8 cellular contexts compared by ENCODE assay signal in the genomic region with DNA sequence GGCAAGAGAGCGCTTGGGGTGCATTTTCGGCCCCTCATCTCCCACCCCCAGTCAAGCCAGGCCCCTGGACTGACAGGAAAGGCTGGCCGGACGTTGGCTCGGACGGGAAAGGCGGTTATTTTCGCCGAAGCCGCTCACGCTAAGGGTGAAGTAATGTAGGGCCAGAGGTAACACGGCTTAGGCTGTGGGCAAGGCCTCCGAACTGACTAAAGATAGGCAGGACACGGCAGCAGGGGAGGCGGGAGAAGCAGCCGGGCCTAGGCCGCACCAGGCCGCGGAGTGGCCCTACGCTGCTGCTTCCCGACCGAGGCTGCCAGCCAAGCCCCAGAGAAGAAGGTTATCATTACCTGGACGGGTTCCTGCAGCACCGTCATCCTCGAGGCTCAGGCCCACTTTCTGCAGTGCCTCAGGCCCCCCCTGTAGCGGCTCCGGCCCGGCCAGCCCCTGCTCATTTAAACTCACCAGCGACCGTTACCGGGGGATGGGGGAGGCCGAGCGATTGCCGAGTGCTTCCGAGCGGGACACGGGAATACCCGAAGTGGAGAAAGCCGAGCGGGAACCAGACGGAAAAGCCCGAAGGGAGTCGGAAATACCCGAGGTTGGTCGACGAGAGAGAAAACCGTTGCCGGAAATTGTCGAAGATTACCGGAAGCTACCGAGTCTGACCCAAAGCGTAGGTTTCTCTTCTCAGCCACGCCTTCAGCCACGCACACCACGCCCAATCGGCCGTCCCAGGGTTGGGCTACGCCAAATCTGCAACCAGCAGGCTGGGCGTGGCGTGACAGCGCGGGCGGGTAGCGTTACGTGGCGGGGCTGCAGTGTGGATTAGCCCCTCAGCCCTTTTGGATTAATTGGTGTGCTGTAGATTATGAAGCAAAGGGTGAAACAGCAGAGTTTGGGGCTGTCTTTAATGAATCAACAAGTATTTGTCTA.
A peak's percentile ranks its signal among the peaks of the same experiment; 100 is the strongest.
DNase-seq lines count a peak whose midpoint lies in the region; ATAC-seq and TF ChIP-seq lines count a peak whose summit lies in the region.

A gene with protein sequence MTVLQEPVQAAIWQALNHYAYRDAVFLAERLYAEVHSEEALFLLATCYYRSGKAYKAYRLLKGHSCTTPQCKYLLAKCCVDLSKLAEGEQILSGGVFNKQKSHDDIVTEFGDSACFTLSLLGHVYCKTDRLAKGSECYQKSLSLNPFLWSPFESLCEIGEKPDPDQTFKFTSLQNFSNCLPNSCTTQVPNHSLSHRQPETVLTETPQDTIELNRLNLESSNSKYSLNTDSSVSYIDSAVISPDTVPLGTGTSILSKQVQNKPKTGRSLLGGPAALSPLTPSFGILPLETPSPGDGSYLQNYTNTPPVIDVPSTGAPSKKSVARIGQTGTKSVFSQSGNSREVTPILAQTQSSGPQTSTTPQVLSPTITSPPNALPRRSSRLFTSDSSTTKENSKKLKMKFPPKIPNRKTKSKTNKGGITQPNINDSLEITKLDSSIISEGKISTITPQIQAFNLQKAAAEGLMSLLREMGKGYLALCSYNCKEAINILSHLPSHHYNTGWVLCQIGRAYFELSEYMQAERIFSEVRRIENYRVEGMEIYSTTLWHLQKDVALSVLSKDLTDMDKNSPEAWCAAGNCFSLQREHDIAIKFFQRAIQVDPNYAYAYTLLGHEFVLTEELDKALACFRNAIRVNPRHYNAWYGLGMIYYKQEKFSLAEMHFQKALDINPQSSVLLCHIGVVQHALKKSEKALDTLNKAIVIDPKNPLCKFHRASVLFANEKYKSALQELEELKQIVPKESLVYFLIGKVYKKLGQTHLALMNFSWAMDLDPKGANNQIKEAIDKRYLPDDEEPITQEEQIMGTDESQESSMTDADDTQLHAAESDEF (minus strand): TSS at position 497 of the 933 bp plus-strand sequence. CDS start 123 bp downstream, at position 374.

- H3K36me3 Mint-ChIP-seq in activated naive CD4-positive, alpha-beta T cell treated with anti-CD3 and anti-CD28 coated beads, Interleukin-2, amount 50 U/mL, for 24 hours, result peaks cover 4% of the 10 kb centered on the region

- H3K27ac Mint-ChIP-seq in activated naive CD4-positive, alpha-beta T cell treated with anti-CD3 and anti-CD28 coated beads, Interleukin-2, amount 50 U/mL, for 24 hours, result peak within 1 kb of the TSS; percentile 89

- H3K27me3 Mint-ChIP-seq in activated naive CD4-positive, alpha-beta T cell treated with anti-CD3 and anti-CD28 coated beads, Interleukin-2, amount 50 U/mL, for 24 hours, result no peaks in the 10 kb centered on the region

- H3K9me3 Mint-ChIP-seq in activated naive CD4-positive, alpha-beta T cell treated with anti-CD3 and anti-CD28 coated beads, Interleukin-2, amount 50 U/mL, for 24 hours, result no peaks in the 10 kb centered on the region

- H3K36me3 ChIP-seq in GM06990 (ENCODE audit: control insufficient read depth, insufficient read depth, low read length), result no peaks in the 10 kb centered on the region

- TF ChIP-seq CTCF in GM06990 (IDR thresholded peaks at IDR 0.05; ENCODE audit: insufficient read depth, low read length, poor library complexity, severe bottlenecking), result no peak

- H3K4me3 Mint-ChIP-seq in activated naive CD4-positive, alpha-beta T cell treated with anti-CD3 and anti-CD28 coated beads, Interleukin-2, amount 50 U/mL, for 24 hours, result peak within 1 kb of the TSS; percentile 96

- ATAC-seq in HG02588 (IDR thresholded peaks at IDR 0.05; ENCODE audit: unreplicated experiment) (peak; percentile 90), SK-N-SH treated with all-trans-retinoic acid at 6 μM for 48 hours (peak; percentile 96)

- DNase-seq in GM06990 (ENCODE audit: extremely low read depth, insufficient read length) (peak; percentile 95), NCI-H1092 (lab: John Stamatoyannopoulos, UW) (peak; percentile 99), germinal center (ENCODE audit: low spot score) (peak; percentile 97), non-pigmented ciliary epithelial cell (ENCODE audit: low read depth) (peak; percentile 91), superior temporal gyrus (ENCODE audit: extremely low spot score) (peak; percentile 100)

- no peaks in the 10 kb centered on the region for H3K27me3 ChIP-seq in GM06990 (replicated peaks; ENCODE audit: control insufficient read depth, insufficient read depth, low read length)

- H3K4me3 ChIP-seq in GM06990 (replicated peaks; ENCODE audit: low read depth, low read length), result peak within 1 kb of the TSS; percentile 94

- peaks cover 48% of the 10 kb centered on the region for H3K4me1 Mint-ChIP-seq in activated naive CD4-positive, alpha-beta T cell treated with anti-CD3 and anti-CD28 coated beads, Interleukin-2, amount 50 U/mL, for 24 hours

TF ChIP-seq in SK-N-SH treated with all-trans-retinoic acid at 6 μM for 48 hours, 23 proteins besides CTCF, POLR2A, EP300 and RAD21 (continues in another document):
- 0 out of 2 replicates have a peak, but pooled peaks have one; percentile 72 for TF ChIP-seq BACH2 (CRISPR knock-in tag; IDR thresholded peaks at IDR 0.05; ENCODE audit: borderline replicate concordance)
- TF ChIP-seq ISL1 (CRISPR knock-in tag; IDR thresholded peaks at IDR 0.05), result no peak
- TF ChIP-seq, protein P1, sequence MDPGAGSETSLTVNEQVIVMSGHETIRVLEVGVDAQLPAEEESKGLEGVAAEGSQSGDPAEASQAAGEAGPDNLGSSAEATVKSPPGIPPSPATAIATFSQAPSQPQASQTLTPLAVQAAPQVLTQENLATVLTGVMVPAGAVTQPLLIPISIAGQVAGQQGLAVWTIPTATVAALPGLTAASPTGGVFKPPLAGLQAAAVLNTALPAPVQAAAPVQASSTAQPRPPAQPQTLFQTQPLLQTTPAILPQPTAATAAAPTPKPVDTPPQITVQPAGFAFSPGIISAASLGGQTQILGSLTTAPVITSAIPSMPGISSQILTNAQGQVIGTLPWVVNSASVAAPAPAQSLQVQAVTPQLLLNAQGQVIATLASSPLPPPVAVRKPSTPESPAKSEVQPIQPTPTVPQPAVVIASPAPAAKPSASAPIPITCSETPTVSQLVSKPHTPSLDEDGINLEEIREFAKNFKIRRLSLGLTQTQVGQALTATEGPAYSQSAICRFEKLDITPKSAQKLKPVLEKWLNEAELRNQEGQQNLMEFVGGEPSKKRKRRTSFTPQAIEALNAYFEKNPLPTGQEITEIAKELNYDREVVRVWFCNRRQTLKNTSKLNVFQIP (CRISPR knock-in tag; IDR thresholded peaks at IDR 0.05; ENCODE audit: borderline replicate concordance, low read depth), result no peak
- no peak for TF ChIP-seq ARNTL (CRISPR knock-in tag; IDR thresholded peaks at IDR 0.05; ENCODE audit: borderline replicate concordance, low read depth)
- TF ChIP-seq, protein P2, sequence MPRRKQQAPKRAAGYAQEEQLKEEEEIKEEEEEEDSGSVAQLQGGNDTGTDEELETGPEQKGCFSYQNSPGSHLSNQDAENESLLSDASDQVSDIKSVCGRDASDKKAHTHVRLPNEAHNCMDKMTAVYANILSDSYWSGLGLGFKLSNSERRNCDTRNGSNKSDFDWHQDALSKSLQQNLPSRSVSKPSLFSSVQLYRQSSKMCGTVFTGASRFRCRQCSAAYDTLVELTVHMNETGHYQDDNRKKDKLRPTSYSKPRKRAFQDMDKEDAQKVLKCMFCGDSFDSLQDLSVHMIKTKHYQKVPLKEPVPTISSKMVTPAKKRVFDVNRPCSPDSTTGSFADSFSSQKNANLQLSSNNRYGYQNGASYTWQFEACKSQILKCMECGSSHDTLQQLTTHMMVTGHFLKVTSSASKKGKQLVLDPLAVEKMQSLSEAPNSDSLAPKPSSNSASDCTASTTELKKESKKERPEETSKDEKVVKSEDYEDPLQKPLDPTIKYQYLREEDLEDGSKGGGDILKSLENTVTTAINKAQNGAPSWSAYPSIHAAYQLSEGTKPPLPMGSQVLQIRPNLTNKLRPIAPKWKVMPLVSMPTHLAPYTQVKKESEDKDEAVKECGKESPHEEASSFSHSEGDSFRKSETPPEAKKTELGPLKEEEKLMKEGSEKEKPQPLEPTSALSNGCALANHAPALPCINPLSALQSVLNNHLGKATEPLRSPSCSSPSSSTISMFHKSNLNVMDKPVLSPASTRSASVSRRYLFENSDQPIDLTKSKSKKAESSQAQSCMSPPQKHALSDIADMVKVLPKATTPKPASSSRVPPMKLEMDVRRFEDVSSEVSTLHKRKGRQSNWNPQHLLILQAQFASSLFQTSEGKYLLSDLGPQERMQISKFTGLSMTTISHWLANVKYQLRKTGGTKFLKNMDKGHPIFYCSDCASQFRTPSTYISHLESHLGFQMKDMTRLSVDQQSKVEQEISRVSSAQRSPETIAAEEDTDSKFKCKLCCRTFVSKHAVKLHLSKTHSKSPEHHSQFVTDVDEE (CRISPR knock-in tag; IDR thresholded peaks at IDR 0.05), result peak; percentile 35; the same call in 1 of the 2 replicates
- TF ChIP-seq TOX (CRISPR knock-in tag; IDR thresholded peaks at IDR 0.05; ENCODE audit: borderline replicate concordance), result no peak
- no peak for TF ChIP-seq GLIS3 (CRISPR knock-in tag; IDR thresholded peaks at IDR 0.05)
- TF ChIP-seq, protein P3, sequence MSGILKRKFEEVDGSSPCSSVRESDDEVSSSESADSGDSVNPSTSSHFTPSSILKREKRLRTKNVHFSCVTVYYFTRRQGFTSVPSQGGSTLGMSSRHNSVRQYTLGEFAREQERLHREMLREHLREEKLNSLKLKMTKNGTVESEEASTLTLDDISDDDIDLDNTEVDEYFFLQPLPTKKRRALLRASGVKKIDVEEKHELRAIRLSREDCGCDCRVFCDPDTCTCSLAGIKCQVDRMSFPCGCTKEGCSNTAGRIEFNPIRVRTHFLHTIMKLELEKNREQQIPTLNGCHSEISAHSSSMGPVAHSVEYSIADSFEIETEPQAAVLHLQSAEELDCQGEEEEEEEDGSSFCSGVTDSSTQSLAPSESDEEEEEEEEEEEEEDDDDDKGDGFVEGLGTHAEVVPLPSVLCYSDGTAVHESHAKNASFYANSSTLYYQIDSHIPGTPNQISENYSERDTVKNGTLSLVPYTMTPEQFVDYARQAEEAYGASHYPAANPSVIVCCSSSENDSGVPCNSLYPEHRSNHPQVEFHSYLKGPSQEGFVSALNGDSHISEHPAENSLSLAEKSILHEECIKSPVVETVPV (CRISPR knock-in tag; IDR thresholded peaks at IDR 0.05), result no peak
- TF ChIP-seq, protein P4, sequence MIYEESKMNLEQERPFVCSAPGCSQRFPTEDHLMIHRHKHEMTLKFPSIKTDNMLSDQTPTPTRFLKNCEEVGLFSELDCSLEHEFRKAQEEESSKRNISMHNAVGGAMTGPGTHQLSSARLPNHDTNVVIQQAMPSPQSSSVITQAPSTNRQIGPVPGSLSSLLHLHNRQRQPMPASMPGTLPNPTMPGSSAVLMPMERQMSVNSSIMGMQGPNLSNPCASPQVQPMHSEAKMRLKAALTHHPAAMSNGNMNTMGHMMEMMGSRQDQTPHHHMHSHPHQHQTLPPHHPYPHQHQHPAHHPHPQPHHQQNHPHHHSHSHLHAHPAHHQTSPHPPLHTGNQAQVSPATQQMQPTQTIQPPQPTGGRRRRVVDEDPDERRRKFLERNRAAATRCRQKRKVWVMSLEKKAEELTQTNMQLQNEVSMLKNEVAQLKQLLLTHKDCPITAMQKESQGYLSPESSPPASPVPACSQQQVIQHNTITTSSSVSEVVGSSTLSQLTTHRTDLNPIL (CRISPR knock-in tag; IDR thresholded peaks at IDR 0.05; ENCODE audit: low read depth), result 0 out of 2 replicates have a peak, but pooled peaks have one; percentile 31
- TF ChIP-seq CSDC2 (CRISPR knock-in tag; IDR thresholded peaks at IDR 0.05), result no peak; the same call in 1 of the 2 replicates
- TF ChIP-seq ZNF565 (CRISPR knock-in tag; conservative IDR thresholded peaks at IDR 0.05; ENCODE audit: low read depth), result peak; percentile 69; the same call in 1 of the 2 replicates

Comparison
In these comparisons a context has a peak if more than half of its experiments do, and no peak if none do; other contexts are left out.
1. Peak in every context shown above with its lines: DNase-seq, ATAC-seq and H3K4me3 ChIP-seq.